In genomic region chr10:59098387-59098786, GRCh38 we compare ENCODE assay signal across 11 cellular contexts.
DNase-seq lines count a peak whose midpoint lies in the region; ATAC-seq and TF ChIP-seq lines count a peak whose summit lies in the region.
"Had no signal": no experiment of that assay in that cellular context is flagged by ENCODE, and none has a peak within 500 bp of the region (broad histone marks: within the 10 kb centered on the region; RNA-seq: fewer than 3 reads in every experiment).

No MANE protein-coding gene starts in this region.

- no peak overlapping the region for H3K4me2 ChIP-seq in OCI-LY7 (ENCODE audit: low read length)

- intact Hi-C loops in OCI-LY7 (cut with micrococcal nuclease; ENCODE audit: unreplicated experiment), result no loop called here

- H3K27ac ChIP-seq in SJSA1 (peak overlapping the region; percentile 30), OCI-LY7 (ENCODE audit: low read depth, low read length, poor library complexity, severe bottlenecking) (no peak overlapping the region)

- H4K20me1 ChIP-seq in OCI-LY7 (ENCODE audit: insufficient read depth, low read length), result no peaks in the 10 kb centered on the region

- CTCF ChIA-PET in OCI-LY7 (lab: Charles Lee; ENCODE audit: unreplicated experiment), result no interaction called here

- POLR2A ChIA-PET in OCI-LY7 (lab: Charles Lee), result interaction anchor here (0.6 kb wide), 1 partner anchor 40 kb away, joined by 3 read pairs; no protein-coding TSS in a partner anchor

- H3K36me3 ChIP-seq in SJSA1 (no peaks in the 10 kb centered on the region), OCI-LY7 (ENCODE audit: insufficient read depth, low read length) (no peaks in the 10 kb centered on the region)
- H3K36me3 ChIP-seq: tibial nerve had no signal

- no peaks in the 10 kb centered on the region for H3K9me3 ChIP-seq in SJSA1 (replicated peaks)
- H3K9me3 ChIP-seq in OCI-LY7 (ENCODE audit: low read length), result no peaks in the 10 kb centered on the region
- H3K9me3 ChIP-seq: tibial nerve had no signal

- H2AFZ ChIP-seq in OCI-LY7 (ENCODE audit: low read length), result no peak overlapping the region

- BruUV-seq in OCI-LY7 (replicated peaks; lab: Mats Ljungman, UMichigan), result no TSS peak

- no peaks in the 10 kb centered on the region for H3K79me2 ChIP-seq in OCI-LY7 (ENCODE audit: insufficient read depth, low read depth, low read length)

- DNase-seq in GM03348 (ENCODE audit: low spot score) (peak; percentile 41), SJSA1 (ENCODE audit: low read depth in 1 of 2, low spot score in 2 of 2) (peak; percentile 66 to 79), fibroblast of pulmonary artery (ENCODE audit: low read depth) (peak; percentile 43), skeletal muscle cell (ENCODE audit: low read depth) (peak; percentile 57), OCI-LY7 (ENCODE audit: low spot score) (no peak)
- DNase-seq: activated B cell treated with CpG ODN at 0.5 μM for 24 hours; activated T-cell treated with anti-CD3 and anti-CD28 coated beads, Interleukin-2, amount 50 U/mL, for 48 hours had no signal

- no peak for TF ChIP-seq POLR2A in GM18505 (IDR thresholded peaks at IDR 0.05; ENCODE audit: borderline replicate concordance, extremely low read depth, insufficient read depth, insufficient read length)

- H3K9me2 ChIP-seq in OCI-LY7 (ENCODE audit: insufficient read depth, low read length), result no peaks in the 10 kb centered on the region

- H3K4me3 ChIP-seq in SJSA1 (no peak overlapping the region), fibroblast of pulmonary artery (replicated peaks; ENCODE audit: low read depth, low read length) (no peak overlapping the region), skeletal muscle cell (ENCODE audit: low read depth, low read length) (no peak overlapping the region), OCI-LY7 (ENCODE audit: low read depth, low read length, poor library complexity, severe bottlenecking) (no peak overlapping the region)
- H3K4me3 ChIP-seq: tibial nerve had no signal

- H3K4me1 ChIP-seq in SJSA1 (replicated peaks), result peaks cover 22% of the 10 kb centered on the region
- no peaks in the 10 kb centered on the region for H3K4me1 ChIP-seq in OCI-LY7 (ENCODE audit: insufficient read depth, low read length, poor library complexity, severe bottlenecking)

- H3K27me3 ChIP-seq in SJSA1 (replicated peaks), result no peaks in the 10 kb centered on the region
- H3K27me3 ChIP-seq: tibial nerve had no signal

- ATAC-seq in HG03378 (IDR thresholded peaks at IDR 0.05; ENCODE audit: unreplicated experiment) (no peak), GM18505 (IDR thresholded peaks at IDR 0.05; ENCODE audit: unreplicated experiment) (no peak), GM19023 (IDR thresholded peaks at IDR 0.05; ENCODE audit: unreplicated experiment) (no peak)

- no peak for TF ChIP-seq CTCF in fibroblast of pulmonary artery (IDR thresholded peaks at IDR 0.05; ENCODE audit: low read length, missing control alignments)
- no peak for TF ChIP-seq CTCF in OCI-LY7 (conservative IDR thresholded peaks at IDR 0.05; ENCODE audit: low read length)
